ENCODE assay signal across 10 cellular contexts in the genomic region with DNA sequence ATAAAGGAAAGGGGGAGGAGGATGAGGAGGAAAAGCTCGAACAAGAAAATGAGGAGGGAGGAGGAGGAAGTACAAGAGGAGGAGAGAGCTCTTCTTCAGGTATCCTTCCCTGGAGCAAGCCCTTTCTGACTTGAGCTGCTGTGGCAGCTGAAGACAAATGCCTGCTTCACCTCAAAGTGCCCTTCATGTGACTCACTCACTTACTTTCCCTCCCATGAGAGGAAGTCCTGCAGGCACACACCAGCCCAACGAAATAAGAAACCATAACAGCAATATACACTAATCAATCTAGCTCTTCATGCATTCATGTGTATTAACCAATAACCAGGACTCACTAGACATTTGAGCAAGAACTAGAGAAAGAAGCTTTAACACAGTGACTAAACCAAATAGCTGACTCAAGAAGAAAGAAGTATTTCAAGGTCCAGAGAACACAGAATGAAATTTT.
DNase-seq lines count a peak whose midpoint lies in the region; ATAC-seq and TF ChIP-seq lines count a peak whose summit lies in the region.
"Had no signal": no experiment of that assay in that cellular context is flagged by ENCODE, and none has a peak within 500 bp of the region (broad histone marks: within the 10 kb centered on the region; RNA-seq: fewer than 3 reads in every experiment).

No MANE protein-coding gene starts in this region.

- peaks cover 0 to 5% of the 10 kb centered on the region in 2 donors for H3K27me3 Mint-ChIP-seq in natural killer cell (ENCODE audit: low read depth in 2 of 2)
- peaks cover 0 to 5% of the 10 kb centered on the region in 2 donors for H3K27me3 Mint-ChIP-seq in CD4-positive, alpha-beta memory T cell
- H3K27me3 Mint-ChIP-seq: activated B cell treated with CpG ODN at 0.5 μM for 24 hours had no signal

- H3K4me1 Mint-ChIP-seq in natural killer cell: no peaks in the 10 kb centered on the region
- no peaks in the 10 kb centered on the region for H3K4me1 Mint-ChIP-seq in CD4-positive, alpha-beta memory T cell
- H3K4me1 Mint-ChIP-seq: activated B cell treated with CpG ODN at 0.5 μM for 24 hours had no signal

- DNase-seq in foreskin keratinocyte (peak; percentile 5 to 29), natural killer cell (no peak), anterior cingulate cortex (lab: John Stamatoyannopoulos, UW) (no peak), foreskin melanocyte (no peak)
- no peak for DNase-seq in CD4-positive, alpha-beta memory T cell
- DNase-seq: activated B cell treated with CpG ODN at 0.5 μM for 24 hours, NCI-H1694 treated with DMSO at 0.1 percent for 48 hours had no signal

- TF ChIP-seq CTCF in foreskin keratinocyte (conservative IDR thresholded peaks at IDR 0.05): no peak
- no peak for TF ChIP-seq CTCF in natural killer cell (IDR thresholded peaks at IDR 0.05)

- H3K27ac Mint-ChIP-seq in natural killer cell: no peak overlapping the region
- H3K27ac Mint-ChIP-seq in CD4-positive, alpha-beta memory T cell: no peak overlapping the region
- H3K27ac Mint-ChIP-seq: activated B cell treated with CpG ODN at 0.5 μM for 24 hours had no signal

- no peak overlapping the region for H3K4me3 ChIP-seq in CD4-positive, alpha-beta memory T cell (ENCODE audit: low read length in 2 of 2)

- POLR2A ChIA-PET in CD4-positive, alpha-beta memory T cell (lab: Charles Lee; ENCODE audit: partially characterized antibody): no interaction called here

- peak; percentile 92 for ATAC-seq in GM18867 (IDR thresholded peaks at IDR 0.05; ENCODE audit: unreplicated experiment)
- ATAC-seq in GM21737 (IDR thresholded peaks at IDR 0.05; ENCODE audit: unreplicated experiment): peak; percentile 95
- peak; percentile 99 for ATAC-seq in HG03457 (IDR thresholded peaks at IDR 0.05; ENCODE audit: unreplicated experiment)
- no peak for ATAC-seq in foreskin keratinocyte
- ATAC-seq in natural killer cell: no peak

- H3K36me3 Mint-ChIP-seq in natural killer cell: no peaks in the 10 kb centered on the region
- H3K36me3 Mint-ChIP-seq in CD4-positive, alpha-beta memory T cell: no peaks in the 10 kb centered on the region

- no peaks in the 10 kb centered on the region for H3K4me1 ChIP-seq in foreskin keratinocyte
- no peaks in the 10 kb centered on the region for H3K4me1 ChIP-seq in CD4-positive, alpha-beta memory T cell (ENCODE audit: insufficient read depth, low read length)

- CTCF ChIA-PET in CD4-positive, alpha-beta memory T cell (lab: Charles Lee; ENCODE audit: partially characterized antibody): interaction anchor here (0.6 kb wide), 1 partner anchor 34 kb away, joined by 3 read pairs; no protein-coding TSS in a partner anchor

- H3K9me3 Mint-ChIP-seq in natural killer cell: peaks cover 0 to 8% of the 10 kb centered on the region in 2 donors
- H3K9me3 Mint-ChIP-seq in CD4-positive, alpha-beta memory T cell: no peaks in the 10 kb centered on the region
- H3K9me3 Mint-ChIP-seq: activated B cell treated with CpG ODN at 0.5 μM for 24 hours had no signal

- no peaks in the 10 kb centered on the region for H3K27me3 ChIP-seq in foreskin keratinocyte
- H3K27me3 ChIP-seq in CD4-positive, alpha-beta memory T cell (ENCODE audit: insufficient read depth, low read length): peaks cover 5% of the 10 kb centered on the region

- H3K27ac ChIP-seq in foreskin keratinocyte: no peak overlapping the region
- no peak overlapping the region for H3K27ac ChIP-seq in CD4-positive, alpha-beta memory T cell (ENCODE audit: low read depth, low read length)

- H3K9me3 ChIP-seq in CD4-positive, alpha-beta memory T cell (ENCODE audit: control insufficient read depth in 1 of 2, low read length in 2 of 2): no peaks in the 10 kb centered on the region

- intact Hi-C loops in natural killer cell (cut with micrococcal nuclease): no loop called here
- intact Hi-C loops in CD4-positive, alpha-beta memory T cell (cut with micrococcal nuclease): no loop called here

- no peak overlapping the region for H3K4me3 Mint-ChIP-seq in natural killer cell
- H3K4me3 Mint-ChIP-seq in CD4-positive, alpha-beta memory T cell: no peak overlapping the region
- H3K4me3 Mint-ChIP-seq: activated B cell treated with CpG ODN at 0.5 μM for 24 hours had no signal

- H3K36me3 ChIP-seq in CD4-positive, alpha-beta memory T cell (ENCODE audit: insufficient read depth, low read length): no peaks in the 10 kb centered on the region

Comparison
In these comparisons a context has a peak if more than half of its experiments do, and no peak if none do; other contexts are left out.
1. ATAC-seq: peak in GM18867 (single experiment), GM21737 (single experiment) and HG03457 (single experiment); none in foreskin keratinocyte (single experiment) and natural killer cell (0 of 3).
2. DNase-seq: peak in foreskin keratinocyte (2 of 2); none in natural killer cell (single experiment), anterior cingulate cortex (0 of 58), foreskin melanocyte (single experiment) and CD4-positive, alpha-beta memory T cell (0 of 5).